8 cellular contexts compared by ENCODE assay signal in genomic region chr1:110034040-110034450, GRCh38. TPM values are rescaled to one million over a fixed set of nuclear protein-coding genes. Genes with fewer than 3 reads are reported as not detected.
A peak's percentile ranks its signal among the peaks of the same experiment; 100 is the strongest.
DNase-seq lines count a peak whose midpoint lies in the region; ATAC-seq and TF ChIP-seq lines count a peak whose summit lies in the region.
"Had no signal": no experiment of that assay in that cellular context is flagged by ENCODE, and none has a peak within 500 bp of the region (broad histone marks: within the 10 kb centered on the region; RNA-seq: fewer than 3 reads in every experiment).

No MANE protein-coding gene starts in this region.

- DNase-seq in HFF-Myc (ENCODE audit: extremely low read depth, low read depth) (no peak), epidermal melanocyte (ENCODE audit: insufficient read length, low spot score) (no peak), midbrain (lab: John Stamatoyannopoulos, UW) (no peak)
- no peak for DNase-seq in activated CD8-positive, alpha-beta T cell treated with anti-CD3 and anti-CD28 coated beads, Interleukin-2, amount 10 ng/mL, durations not matched to agents 7 days and 5 days
- DNase-seq in stimulated activated naive B cell treated with anti-CD40 and anti-IgM and Interleukin-4, amounts not matched to agents 10 μg/mL and 1 μg/mL and 100 μg/mL, for 72 hours: no peak

- H3K9me3 ChIP-seq in iPS-18a (ENCODE audit: control insufficient read depth, low read depth, low read length): no peaks in the 10 kb centered on the region

- peaks cover 18% of the 10 kb centered on the region for H3K36me3 ChIP-seq in iPS-18a (ENCODE audit: control insufficient read depth, low read depth, low read length)

- no peaks in the 10 kb centered on the region for H3K27me3 Mint-ChIP-seq in activated CD8-positive, alpha-beta T cell treated with anti-CD3 and anti-CD28 coated beads, Interleukin-2, amount 10 ng/mL, durations not matched to agents 7 days and 5 days (ENCODE audit: low read depth)
- no peaks in the 10 kb centered on the region for H3K27me3 Mint-ChIP-seq in stimulated activated naive B cell treated with anti-CD40 and anti-IgM and Interleukin-4, amounts not matched to agents 10 μg/mL and 1 μg/mL and 100 μg/mL, for 72 hours

- H3K9me3 Mint-ChIP-seq in activated CD8-positive, alpha-beta T cell treated with anti-CD3 and anti-CD28 coated beads, Interleukin-2, amount 10 ng/mL, durations not matched to agents 7 days and 5 days (ENCODE audit: insufficient read depth): no peaks in the 10 kb centered on the region
- H3K9me3 Mint-ChIP-seq in stimulated activated naive B cell treated with anti-CD40 and anti-IgM and Interleukin-4, amounts not matched to agents 10 μg/mL and 1 μg/mL and 100 μg/mL, for 72 hours: no peaks in the 10 kb centered on the region

- H3K4me1 Mint-ChIP-seq in activated CD8-positive, alpha-beta T cell treated with anti-CD3 and anti-CD28 coated beads, Interleukin-2, amount 10 ng/mL, durations not matched to agents 7 days and 5 days (ENCODE audit: low read depth): peaks cover 57% of the 10 kb centered on the region
- H3K4me1 Mint-ChIP-seq in stimulated activated naive B cell treated with anti-CD40 and anti-IgM and Interleukin-4, amounts not matched to agents 10 μg/mL and 1 μg/mL and 100 μg/mL, for 72 hours: peaks cover 36 to 43% of the 10 kb centered on the region in 2 donors

- POLR2A ChIA-PET in activated CD8-positive, alpha-beta T cell treated with anti-CD3 and anti-CD28 coated beads, Interleukin-2, amount 10 ng/mL, durations not matched to agents 7 days and 5 days (lab: Charles Lee): interaction anchor here (0.8 to 2.2 kb wide), 10 partner anchors 16 to 934 kb away, joined by 3 to 11 read pairs (median 4); partner anchors contain the start of genes AHCYL1, GNAI3 and RBM15

- H3K9ac ChIP-seq in iPS-18a (ENCODE audit: low read length): peak overlapping the region; percentile 88

- peaks cover 19% of the 10 kb centered on the region for H3K4me1 ChIP-seq in iPS-18a (ENCODE audit: control insufficient read depth, low read depth, low read length)

- H3K27ac ChIP-seq in iPS-18a (ENCODE audit: low read length): peak overlapping the region; percentile 2

- TF ChIP-seq CTCF in HFF-Myc (IDR thresholded peaks at IDR 0.05; ENCODE audit: low read depth, low read length, missing control alignments): no peak

- H3K36me3 Mint-ChIP-seq in activated CD8-positive, alpha-beta T cell treated with anti-CD3 and anti-CD28 coated beads, Interleukin-2, amount 10 ng/mL, durations not matched to agents 7 days and 5 days (ENCODE audit: low read depth): peaks cover 11% of the 10 kb centered on the region
- H3K36me3 Mint-ChIP-seq in stimulated activated naive B cell treated with anti-CD40 and anti-IgM and Interleukin-4, amounts not matched to agents 10 μg/mL and 1 μg/mL and 100 μg/mL, for 72 hours: peaks cover 6 to 9% of the 10 kb centered on the region in 2 donors

- peak overlapping the region; percentile 86 for H3K27ac Mint-ChIP-seq in activated CD8-positive, alpha-beta T cell treated with anti-CD3 and anti-CD28 coated beads, Interleukin-2, amount 10 ng/mL, durations not matched to agents 7 days and 5 days
- peak overlapping the region; percentile 92 for H3K27ac Mint-ChIP-seq in stimulated activated naive B cell treated with anti-CD40 and anti-IgM and Interleukin-4, amounts not matched to agents 10 μg/mL and 1 μg/mL and 100 μg/mL, for 72 hours

- CTCF ChIA-PET in activated CD8-positive, alpha-beta T cell treated with anti-CD3 and anti-CD28 coated beads, Interleukin-2, amount 10 ng/mL, durations not matched to agents 7 days and 5 days (lab: Charles Lee): interaction anchor here (0.9 to 5.9 kb wide), 17 partner anchors 9 to 540 kb away, joined by 3 to 41 read pairs (median 4); partner anchors contain the start of genes CYB561D1 and RBM15

- H3K4me3 ChIP-seq in HFF-Myc (replicated peaks; ENCODE audit: low read depth, low read length) (peak overlapping the region; percentile 88), iPS-18a (ENCODE audit: low read length) (peak overlapping the region; percentile 76)

- ATAC-seq in activated CD8-positive, alpha-beta T cell treated with anti-CD3 and anti-CD28 coated beads, Interleukin-2, amount 10 ng/mL, durations not matched to agents 7 days and 5 days: no peak
- no peak for ATAC-seq in stimulated activated naive B cell treated with anti-CD40 and anti-IgM and Interleukin-4, amounts not matched to agents 10 μg/mL and 1 μg/mL and 100 μg/mL, for 72 hours (replicated peaks)
- ATAC-seq in HG03342 (IDR thresholded peaks at IDR 0.05; ENCODE audit: unreplicated experiment): no peak

- H3K27me3 ChIP-seq in iPS-18a (ENCODE audit: control insufficient read depth, insufficient read depth, low read length): no peaks in the 10 kb centered on the region

- peak overlapping the region; percentile 82 for H3K4me3 Mint-ChIP-seq in activated CD8-positive, alpha-beta T cell treated with anti-CD3 and anti-CD28 coated beads, Interleukin-2, amount 10 ng/mL, durations not matched to agents 7 days and 5 days
- peak overlapping the region; percentile 87 to 90 for H3K4me3 Mint-ChIP-seq in stimulated activated naive B cell treated with anti-CD40 and anti-IgM and Interleukin-4, amounts not matched to agents 10 μg/mL and 1 μg/mL and 100 μg/mL, for 72 hours

RNA-seq across cellular contexts. Expression of gene STRIP1, which starts 0.4 kb away (rescaled TPM):
- total RNA-seq in activated CD8-positive, alpha-beta T cell treated with anti-CD3 and anti-CD28 coated beads, Interleukin-2, amount 10 ng/mL, durations not matched to agents 7 days and 5 days: 10 to 100 TPM; 33.2 to 35.9 TPM

RNA-seq across cellular contexts. Expression of gene ALX3, which starts 36.4 kb away (rescaled TPM):
- total RNA-seq in activated CD8-positive, alpha-beta T cell treated with anti-CD3 and anti-CD28 coated beads, Interleukin-2, amount 10 ng/mL, durations not matched to agents 7 days and 5 days: not detected
- total RNA-seq: activated CD8-positive, alpha-beta memory T cell treated with anti-CD3 and anti-CD28 coated beads for 36 hours had no signal

RNA-seq across cellular contexts. Expression of gene AHCYL1, which starts 49.5 kb away (rescaled TPM):
- total RNA-seq in activated CD8-positive, alpha-beta T cell treated with anti-CD3 and anti-CD28 coated beads, Interleukin-2, amount 10 ng/mL, durations not matched to agents 7 days and 5 days: 10 to 100 TPM; 55.0 to 64.5 TPM
